In genomic region chr9:76978831-76979230, GRCh38 we compare ENCODE assay signal across 15 cellular contexts. TPM values are rescaled to one million over a fixed set of nuclear protein-coding genes. Genes with fewer than 3 reads are reported as not detected.
"Had no signal": no experiment of that assay in that cellular context is flagged by ENCODE, and none has a peak within 500 bp of the region (broad histone marks: within the 10 kb centered on the region; RNA-seq: fewer than 3 reads in every experiment).

No MANE protein-coding gene starts in this region.

RNA-seq across cellular contexts. Expression of gene FOXB2, which starts 40.6 kb away (rescaled TPM):
- total RNA-seq: stomach, subcutaneous adipose tissue, suprapubic skin, temporal lobe, testis, thoracic aorta, thyroid gland, tibial nerve, transverse colon, upper lobe of left lung, upper lobe of right lung, ureter, urinary bladder, uterus, vagina had no signal
- polyA plus RNA-seq: stomach, urinary bladder had no signal
